In the genomic region with DNA sequence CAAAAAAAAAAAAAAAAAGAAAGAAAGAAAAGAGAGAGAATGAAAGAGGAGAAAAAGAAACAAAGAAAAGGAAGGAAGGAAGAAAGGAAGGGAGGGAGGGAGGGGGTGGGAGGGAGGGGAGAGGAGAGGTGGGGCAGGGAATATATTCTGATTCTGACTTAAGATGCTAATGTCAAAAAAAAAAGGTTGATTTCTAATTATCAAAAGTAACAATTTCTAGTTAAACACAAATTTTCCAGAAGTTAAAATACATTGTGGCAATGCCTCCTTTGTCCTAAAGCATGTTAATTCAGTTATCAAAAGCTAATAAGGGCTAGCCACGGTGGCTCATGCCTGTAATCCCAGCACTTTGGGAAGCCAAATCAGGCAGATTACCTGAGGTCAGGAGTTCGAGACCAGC, we compare ENCODE assay signal across 22 cellular contexts. TPM values are rescaled to one million over a fixed set of nuclear protein-coding genes. Genes with fewer than 3 reads are reported as not detected.
DNase-seq lines count a peak whose midpoint lies in the region; ATAC-seq, FAIRE-seq and TF ChIP-seq lines count a peak whose summit lies in the region.
"Had no signal": no experiment of that assay in that cellular context is flagged by ENCODE, and none has a peak within 500 bp of the region (broad histone marks: within the 10 kb centered on the region; RNA-seq: fewer than 3 reads in every experiment).

No MANE protein-coding gene starts in this region.

- peaks cover 48% of the 10 kb centered on the region for H3K79me2 ChIP-seq in K562 (ENCODE audit: control insufficient read depth, insufficient read depth, low read length)

- in situ Hi-C loops in K562 (cut with MboI) = no loop called here
- in situ Hi-C loops in GM13977 (cut with MboI; ENCODE audit: low pct_unique_long_range_greater_than_20kb, low sequenced_read_pairs, unreplicated experiment) = loop anchor here (25.0 kb wide), 1 partner anchor 388 kb away; the partner anchor contains the start of gene HIP1R

- no peak for TF ChIP-seq CTCF in CD8-positive, alpha-beta T cell (IDR thresholded peaks at IDR 0.05)
- TF ChIP-seq CTCF in K562 (IDR thresholded peaks at IDR 0.05 in 2 of 3, conservative IDR thresholded peaks at IDR 0.05 in 1 of 3; ENCODE audit: insufficient read depth in 2 of 3, low read depth in 1 of 3, low read length in 3 of 3) (no peak), GM13977 (IDR thresholded peaks at IDR 0.05; ENCODE audit: extremely low read depth, insufficient read depth, missing control alignments) (no peak)

- POLR2A ChIA-PET in CD8-positive, alpha-beta T cell (lab: Charles Lee) = interaction anchor here (4.1 kb wide), 1 partner anchor 7 kb away, joined by 86 read pairs; the partner anchor contains the start of genes MPHOSPH9 and MTRFR
- POLR2A ChIA-PET in K562 (lab: Yijun Ruan, JAX) = interaction anchor here (4.3 kb wide), 1 partner anchor 7 kb away, joined by 37 read pairs; the partner anchor contains the start of genes MPHOSPH9 and MTRFR

- H3K4me2 ChIP-seq in K562 (ENCODE audit: insufficient read depth, low read length) = no peak overlapping the region

- peaks cover 50% of the 10 kb centered on the region for H3K4me1 Mint-ChIP-seq in T-helper 1 cell treated with Interleukin-12 subunit alpha and Interleukin-12 subunit beta and Interleukin-4 antibody, amounts not matched to agents 30 μg/mL and 1 μg/mL, for 36 hours (ENCODE audit: low read depth)
- peaks cover 50% of the 10 kb centered on the region for H3K4me1 Mint-ChIP-seq in activated naive CD4-positive, alpha-beta T cell treated with anti-CD3 and anti-CD28 coated beads for 36 hours (ENCODE audit: low read depth)
- H3K4me1 Mint-ChIP-seq in CD8-positive, alpha-beta T cell (ENCODE audit: low read depth) = peaks cover 52% of the 10 kb centered on the region

- no peaks in the 10 kb centered on the region for H4K20me1 ChIP-seq in K562 (replicated peaks; ENCODE audit: control insufficient read depth, insufficient read depth, low read length)

- WGBS in K562 (ENCODE audit: insufficient coverage, low coverage, missing lambda C conversion rate) = 74% methylated on average over 2 of the region's 2 CpGs

- DNase-seq in T-helper 1 cell = no peak
- no peak for DNase-seq in activated naive CD4-positive, alpha-beta T cell treated with anti-CD3 and anti-CD28 coated beads for 36 hours
- no peak for DNase-seq in activated naive CD4-positive, alpha-beta T cell treated with anti-CD3 and anti-CD28 coated beads, Interleukin-2, amount 50 U/mL, for 72 hours (ENCODE audit: low spot score in 2 of 2)
- no peak for DNase-seq in CD8-positive, alpha-beta T cell
- DNase-seq in K562 (ENCODE audit: extremely low read depth in 1 of 4, low spot score in 3 of 4) = no peak
- no peak for DNase-seq in urothelium cell line (ENCODE audit: low spot score)
- DNase-seq in GM13977 (ENCODE audit: low spot score) = no peak
- DNase-seq: BE2C, GM23248, H7, KG1, MM.1S, NCI-H2029, NCI-H446, NCI-H524 treated with DMSO at 0.1 percent for 48 hours, NCI-H774, SIG-M5 had no signal

- peaks cover 5% of the 10 kb centered on the region for H3K36me3 ChIP-seq in CD8-positive, alpha-beta T cell (ENCODE audit: insufficient read depth, low read length)
- peaks cover 77% of the 10 kb centered on the region for H3K36me3 ChIP-seq in K562 (ENCODE audit: control insufficient read depth, insufficient read depth, low read length)

- BruUV-seq in K562 (replicated peaks; lab: Mats Ljungman, UMichigan) = no TSS peak

- no peak for TF ChIP-seq POLR2A in K562 (conservative IDR thresholded peaks at IDR 0.05)

- peak overlapping the region; percentile 47 for H3K4me3 Mint-ChIP-seq in T-helper 1 cell treated with Interleukin-12 subunit alpha and Interleukin-12 subunit beta and Interleukin-4 antibody, amounts not matched to agents 30 μg/mL and 1 μg/mL, for 36 hours
- H3K4me3 Mint-ChIP-seq in activated naive CD4-positive, alpha-beta T cell treated with anti-CD3 and anti-CD28 coated beads for 36 hours = no peak overlapping the region
- no peak overlapping the region for H3K4me3 Mint-ChIP-seq in CD8-positive, alpha-beta T cell

- H2AFZ ChIP-seq in K562 (ENCODE audit: low read depth, low read length) = no peak overlapping the region
- H2AFZ ChIP-seq: GM23248 had no signal

- H3K9me3 Mint-ChIP-seq in T-helper 1 cell treated with Interleukin-12 subunit alpha and Interleukin-12 subunit beta and Interleukin-4 antibody, amounts not matched to agents 30 μg/mL and 1 μg/mL, for 36 hours = no peaks in the 10 kb centered on the region
- H3K9me3 Mint-ChIP-seq in activated naive CD4-positive, alpha-beta T cell treated with anti-CD3 and anti-CD28 coated beads for 36 hours = no peaks in the 10 kb centered on the region
- no peaks in the 10 kb centered on the region for H3K9me3 Mint-ChIP-seq in activated naive CD4-positive, alpha-beta T cell treated with anti-CD3 and anti-CD28 coated beads, Interleukin-2, amount 50 U/mL, for 72 hours
- no peaks in the 10 kb centered on the region for H3K9me3 Mint-ChIP-seq in CD8-positive, alpha-beta T cell

- no peak for TF ChIP-seq RAD21 in K562 (CRISPR knock-in tag; conservative IDR thresholded peaks at IDR 0.05 in 1 of 2, IDR thresholded peaks at IDR 0.05 in 1 of 2)

- H3K27me3 ChIP-seq in CD8-positive, alpha-beta T cell (ENCODE audit: insufficient read depth, low read length) = no peaks in the 10 kb centered on the region
- no peaks in the 10 kb centered on the region for H3K27me3 ChIP-seq in K562 (ENCODE audit: control insufficient read depth in 2 of 2, insufficient read depth in 2 of 2, low read length in 2 of 2)
- H3K27me3 ChIP-seq: BE2C had no signal

- peaks cover 41% of the 10 kb centered on the region for H3K36me3 Mint-ChIP-seq in T-helper 1 cell treated with Interleukin-12 subunit alpha and Interleukin-12 subunit beta and Interleukin-4 antibody, amounts not matched to agents 30 μg/mL and 1 μg/mL, for 36 hours (ENCODE audit: low read depth)
- H3K36me3 Mint-ChIP-seq in activated naive CD4-positive, alpha-beta T cell treated with anti-CD3 and anti-CD28 coated beads for 36 hours (ENCODE audit: low read depth) = peaks cover 35% of the 10 kb centered on the region
- H3K36me3 Mint-ChIP-seq in activated naive CD4-positive, alpha-beta T cell treated with anti-CD3 and anti-CD28 coated beads, Interleukin-2, amount 50 U/mL, for 72 hours = peaks cover 9 to 13% of the 10 kb centered on the region in 2 donors
- H3K36me3 Mint-ChIP-seq in CD8-positive, alpha-beta T cell = peaks cover 35% of the 10 kb centered on the region

- H3K4me1 ChIP-seq in CD8-positive, alpha-beta T cell (ENCODE audit: insufficient read depth, low read length) = peaks cover 57% of the 10 kb centered on the region
- H3K4me1 ChIP-seq in K562 (replicated peaks in 1 of 2; ENCODE audit: control insufficient read depth in 2 of 2, insufficient read depth in 2 of 2, low read length in 2 of 2) = peaks cover 0 to 2% of the 10 kb centered on the region in 2 experiments; a peak in 2 of 5 replicates

- CTCF ChIA-PET in activated naive CD4-positive, alpha-beta T cell treated with anti-CD3 and anti-CD28 coated beads for 36 hours (lab: Charles Lee) = interaction anchor here (1.2 to 4.5 kb wide), 2 partner anchors 10 to 13 kb away, joined by 4 to 23 read pairs; no protein-coding TSS in a partner anchor
- CTCF ChIA-PET in CD8-positive, alpha-beta T cell (lab: Charles Lee) = interaction anchor here (0.7 to 10.0 kb wide), 4 partner anchors 13 to 1422 kb away, joined by 3 to 63 read pairs (median 3); no protein-coding TSS in a partner anchor
- CTCF ChIA-PET in K562 (lab: Yijun Ruan, JAX; ENCODE audit: low intra/inter-chr PET ratio) = no interaction called here

- H3K9me3 ChIP-seq in CD8-positive, alpha-beta T cell (ENCODE audit: low read length) = no peaks in the 10 kb centered on the region
- no peaks in the 10 kb centered on the region for H3K9me3 ChIP-seq in K562 (replicated peaks; ENCODE audit: control insufficient read depth, insufficient read depth, low read depth, low read length)
- H3K9me3 ChIP-seq: BE2C had no signal

- ATAC-seq in activated naive CD4-positive, alpha-beta T cell treated with anti-CD3 and anti-CD28 coated beads, Interleukin-2, amount 50 U/mL, for 72 hours = no peak
- ATAC-seq in CD8-positive, alpha-beta T cell = no peak
- no peak for ATAC-seq in K562

- intact Hi-C loops in activated naive CD4-positive, alpha-beta T cell treated with anti-CD3 and anti-CD28 coated beads for 36 hours (cut with micrococcal nuclease) = no loop called here
- intact Hi-C loops in CD8-positive, alpha-beta T cell (cut with DNase I, micrococcal nuclease) = no loop called here
- intact Hi-C loops in K562 (cut with micrococcal nuclease) = no loop called here

- no peak overlapping the region for H3K27ac ChIP-seq in CD8-positive, alpha-beta T cell (ENCODE audit: low read depth, low read length)
- H3K27ac ChIP-seq in K562 (ENCODE audit: extremely low read depth, low read depth, low read length) = no peak overlapping the region
- H3K27ac ChIP-seq: 22Rv1, GM23248 had no signal

- H3K9ac ChIP-seq in K562 (ENCODE audit: insufficient read depth in 1 of 2, low read depth in 2 of 2, low read length in 2 of 2) = no peak overlapping the region
- H3K9ac ChIP-seq: GM23248 had no signal

- H3K9me1 ChIP-seq in K562 (ENCODE audit: control insufficient read depth, insufficient read depth, low read length) = no peaks in the 10 kb centered on the region

- H3K4me3 ChIP-seq in CD8-positive, alpha-beta T cell (ENCODE audit: low read depth, low read length) = no peak overlapping the region
- H3K4me3 ChIP-seq in K562 = no peak overlapping the region
- H3K4me3 ChIP-seq: GM23248 had no signal

- peak overlapping the region; percentile 65 for H3K27ac Mint-ChIP-seq in T-helper 1 cell treated with Interleukin-12 subunit alpha and Interleukin-12 subunit beta and Interleukin-4 antibody, amounts not matched to agents 30 μg/mL and 1 μg/mL, for 36 hours
- peak overlapping the region; percentile 1 for H3K27ac Mint-ChIP-seq in activated naive CD4-positive, alpha-beta T cell treated with anti-CD3 and anti-CD28 coated beads for 36 hours
- no peak overlapping the region for H3K27ac Mint-ChIP-seq in activated naive CD4-positive, alpha-beta T cell treated with anti-CD3 and anti-CD28 coated beads, Interleukin-2, amount 50 U/mL, for 72 hours
- H3K27ac Mint-ChIP-seq in CD8-positive, alpha-beta T cell = peak overlapping the region; percentile 22

- H3K27me3 Mint-ChIP-seq in T-helper 1 cell treated with Interleukin-12 subunit alpha and Interleukin-12 subunit beta and Interleukin-4 antibody, amounts not matched to agents 30 μg/mL and 1 μg/mL, for 36 hours (ENCODE audit: low read depth) = no peaks in the 10 kb centered on the region
- no peaks in the 10 kb centered on the region for H3K27me3 Mint-ChIP-seq in activated naive CD4-positive, alpha-beta T cell treated with anti-CD3 and anti-CD28 coated beads for 36 hours (ENCODE audit: low read depth)
- H3K27me3 Mint-ChIP-seq in CD8-positive, alpha-beta T cell (ENCODE audit: low read depth) = no peaks in the 10 kb centered on the region

- no peak for TF ChIP-seq EP300 in K562 (IDR thresholded peaks at IDR 0.05; ENCODE audit: low read length)

- no peak for FAIRE-seq in K562 (lab: Jason Lieb, UNC)
- no peak for FAIRE-seq in urothelium cell line (lab: Jason Lieb, UNC)
- FAIRE-seq: D721Med, HTR-8/SVneo, RCC 7860 had no signal

RNA-seq across cellular contexts. Expression of gene MPHOSPH9, which starts 7.5 kb away (rescaled TPM):
- total RNA-seq in activated naive CD4-positive, alpha-beta T cell treated with anti-CD3 and anti-CD28 coated beads for 36 hours = 100 to 1,000 TPM; 111 to 114 TPM
- total RNA-seq in activated naive CD4-positive, alpha-beta T cell treated with anti-CD3 and anti-CD28 coated beads, Interleukin-2, amount 50 U/mL, for 72 hours = 100 to 1,000 TPM in 1 of 2 donors, 10 to 100 TPM in 1; 99.0 to 148 TPM
- total RNA-seq in CD8-positive, alpha-beta T cell = 10 to 100 TPM; 82.2 to 84.4 TPM
- 95.6 and 362 TPM in 2 replicates for total RNA-seq in K562 (2011; cell fraction: chromatin; rRNA removed; ENCODE audit: low replicate concordance)
- 57.4 and 73.7 TPM in 2 replicates for total RNA-seq in K562 (2011; cell fraction: nucleolus; rRNA removed)
- total RNA-seq in K562 (2011; cell fraction: nucleoplasm; rRNA removed) = 121 and 152 TPM in 2 replicates
- total RNA-seq in K562 (2014; rRNA removed) (59.3 and 63.6 TPM in 2 replicates), K562 (2014; rRNA removed; fragmentation: Illumina TruSeq; extraction: Trizol) (78.6 and 87.5 TPM in 2 replicates), K562 (2015; rRNA removed; fragmentation: Illumina TruSeq; extraction: Trizol) (97.0 and 103 TPM in 2 replicates), K562 (2021) (54.5 and 60.0 TPM in 2 replicates)
- polyA plus RNA-seq in K562 (2011; rRNA removed) (53.2 and 61.1 TPM in 2 replicates), K562 (2014; fragmentation: Illumina TruSeq; extraction: Trizol) (38.5 and 45.8 TPM in 2 replicates), K562 (2014; fragmentation: Nextera tagmentation; extraction: Ambion mirVana) (10 to 100 TPM; 14.2 to 22.5 TPM), K562 (2014; rRNA removed) (50.1 and 53.3 TPM in 2 replicates)
- polyA plus RNA-seq in K562 (2011; cell fraction: cytosol; rRNA removed) = 8.5 and 16.3 TPM in 2 replicates
- polyA plus RNA-seq in K562 (2011; cell fraction: nucleus; rRNA removed) = 44.8 and 56.5 TPM in 2 replicates
- 21.3 and 22.8 TPM in 2 replicates for polyA plus RNA-seq in K562 (2012)
- polyA minus RNA-seq in K562 (2011; rRNA and poly(A)+ RNA removed) = 105 and 130 TPM in 2 replicates
- 26.8 and 38.2 TPM in 2 replicates for polyA minus RNA-seq in K562 (2011; cell fraction: cytosol; rRNA and poly(A)+ RNA removed)
- 78.4 and 135 TPM in 2 replicates for polyA minus RNA-seq in K562 (2011; cell fraction: nucleus; rRNA and poly(A)+ RNA removed)

RNA-seq across cellular contexts. Expression of gene MTRFR, which starts 7.8 kb away (rescaled TPM):
- total RNA-seq in activated naive CD4-positive, alpha-beta T cell treated with anti-CD3 and anti-CD28 coated beads for 36 hours = 10 to 100 TPM; 27.7 to 27.8 TPM
- 10 to 100 TPM; 30.7 to 46.4 TPM for total RNA-seq in activated naive CD4-positive, alpha-beta T cell treated with anti-CD3 and anti-CD28 coated beads, Interleukin-2, amount 50 U/mL, for 72 hours
- total RNA-seq in CD8-positive, alpha-beta T cell = 10 to 100 TPM; 37.7 to 39.4 TPM
- 43.4 and 69.0 TPM in 2 replicates for total RNA-seq in K562 (2011; cell fraction: chromatin; rRNA removed; ENCODE audit: low replicate concordance)
- total RNA-seq in K562 (2011; cell fraction: nucleolus; rRNA removed) = 60.1 and 65.2 TPM in 2 replicates
- 57.9 and 58.3 TPM in 2 replicates for total RNA-seq in K562 (2011; cell fraction: nucleoplasm; rRNA removed)
- total RNA-seq in K562 (2014; rRNA removed) = 23.4 and 26.4 TPM in 2 replicates
- 32.5 and 34.7 TPM in 2 replicates for total RNA-seq in K562 (2014; rRNA removed; fragmentation: Illumina TruSeq; extraction: Trizol)
- 45.5 and 50.9 TPM in 2 replicates for total RNA-seq in K562 (2015; rRNA removed; fragmentation: Illumina TruSeq; extraction: Trizol)
- total RNA-seq in K562 (2021) = 23.1 and 24.0 TPM in 2 replicates
- 15.2 and 16.7 TPM in 2 replicates for polyA plus RNA-seq in K562 (2011; rRNA removed)
- 23.7 and 26.5 TPM in 2 replicates for polyA plus RNA-seq in K562 (2011; cell fraction: cytosol; rRNA removed)
- 7.3 and 10.9 TPM in 2 replicates for polyA plus RNA-seq in K562 (2011; cell fraction: nucleus; rRNA removed)
- polyA plus RNA-seq in K562 (2012) = 19.2 and 25.8 TPM in 2 replicates
- 33.3 and 37.1 TPM in 2 replicates for polyA plus RNA-seq in K562 (2014; fragmentation: Illumina TruSeq; extraction: Trizol)
- 10 to 100 TPM; 52.6 to 55.6 TPM for polyA plus RNA-seq in K562 (2014; fragmentation: Nextera tagmentation; extraction: Ambion mirVana)
- 29.6 and 32.3 TPM in 2 replicates for polyA plus RNA-seq in K562 (2014; rRNA removed)
- 18.5 and 22.0 TPM in 2 replicates for polyA minus RNA-seq in K562 (2011; rRNA and poly(A)+ RNA removed)
- polyA minus RNA-seq in K562 (2011; cell fraction: cytosol; rRNA and poly(A)+ RNA removed) = 15.7 and 18.5 TPM in 2 replicates
- polyA minus RNA-seq in K562 (2011; cell fraction: nucleus; rRNA and poly(A)+ RNA removed) = 16.8 and 24.9 TPM in 2 replicates

RNA-seq across cellular contexts. Expression of gene CDK2AP1, which starts 46.2 kb away (rescaled TPM):
- 10 to 100 TPM; 64.7 to 67.5 TPM for total RNA-seq in activated naive CD4-positive, alpha-beta T cell treated with anti-CD3 and anti-CD28 coated beads for 36 hours
- total RNA-seq in activated naive CD4-positive, alpha-beta T cell treated with anti-CD3 and anti-CD28 coated beads, Interleukin-2, amount 50 U/mL, for 72 hours = 10 to 100 TPM; 46.0 to 73.6 TPM
- total RNA-seq in CD8-positive, alpha-beta T cell = 1 to 10 TPM; 3.8 to 4.1 TPM
- 10.7 and 13.8 TPM in 2 replicates for total RNA-seq in K562 (2011; cell fraction: chromatin; rRNA removed; ENCODE audit: low replicate concordance)
- 6.8 and 7.7 TPM in 2 replicates for total RNA-seq in K562 (2011; cell fraction: nucleolus; rRNA removed)
- total RNA-seq in K562 (2011; cell fraction: nucleoplasm; rRNA removed) = 12.2 and 23.9 TPM in 2 replicates
- total RNA-seq in K562 (2014; rRNA removed) (48.8 and 76.0 TPM in 2 replicates), K562 (2014; rRNA removed; fragmentation: Illumina TruSeq; extraction: Trizol) (74.3 and 75.5 TPM in 2 replicates), K562 (2015; rRNA removed; fragmentation: Illumina TruSeq; extraction: Trizol) (53.4 and 56.5 TPM in 2 replicates), K562 (2021) (57.9 and 64.7 TPM in 2 replicates)
- polyA plus RNA-seq in K562 (2011; rRNA removed) (75.3 and 130 TPM in 2 replicates), K562 (2014; fragmentation: Illumina TruSeq; extraction: Trizol) (86.2 and 99.9 TPM in 2 replicates), K562 (2014; fragmentation: Nextera tagmentation; extraction: Ambion mirVana) (10 to 100 TPM; 26.0 to 28.2 TPM), K562 (2014; rRNA removed) (59.2 and 83.0 TPM in 2 replicates)
- 33.0 and 59.0 TPM in 2 replicates for polyA plus RNA-seq in K562 (2011; cell fraction: cytosol; rRNA removed)
- 16.3 and 26.6 TPM in 2 replicates for polyA plus RNA-seq in K562 (2011; cell fraction: nucleus; rRNA removed)
- 37.3 and 64.5 TPM in 2 replicates for polyA plus RNA-seq in K562 (2012)
- 33.6 and 45.3 TPM in 2 replicates for polyA minus RNA-seq in K562 (2011; rRNA and poly(A)+ RNA removed)
- polyA minus RNA-seq in K562 (2011; cell fraction: cytosol; rRNA and poly(A)+ RNA removed) = 13.5 and 23.6 TPM in 2 replicates
- 5.1 and 7.8 TPM in 2 replicates for polyA minus RNA-seq in K562 (2011; cell fraction: nucleus; rRNA and poly(A)+ RNA removed)

Comparison
In these comparisons a context has a peak if more than half of its experiments do, and no peak if none do; other contexts are left out.
1. H3K27ac Mint-ChIP-seq: peak in T-helper 1 cell treated with Interleukin-12 subunit alpha and Interleukin-12 subunit beta and Interleukin-4 antibody, amounts not matched to agents 30 μg/mL and 1 μg/mL, for 36 hours (single experiment), activated naive CD4-positive, alpha-beta T cell treated with anti-CD3 and anti-CD28 coated beads for 36 hours (single experiment) and CD8-positive, alpha-beta T cell (single experiment); none in activated naive CD4-positive, alpha-beta T cell treated with anti-CD3 and anti-CD28 coated beads, Interleukin-2, amount 50 U/mL, for 72 hours (0 of 2).